In the genomic region with DNA sequence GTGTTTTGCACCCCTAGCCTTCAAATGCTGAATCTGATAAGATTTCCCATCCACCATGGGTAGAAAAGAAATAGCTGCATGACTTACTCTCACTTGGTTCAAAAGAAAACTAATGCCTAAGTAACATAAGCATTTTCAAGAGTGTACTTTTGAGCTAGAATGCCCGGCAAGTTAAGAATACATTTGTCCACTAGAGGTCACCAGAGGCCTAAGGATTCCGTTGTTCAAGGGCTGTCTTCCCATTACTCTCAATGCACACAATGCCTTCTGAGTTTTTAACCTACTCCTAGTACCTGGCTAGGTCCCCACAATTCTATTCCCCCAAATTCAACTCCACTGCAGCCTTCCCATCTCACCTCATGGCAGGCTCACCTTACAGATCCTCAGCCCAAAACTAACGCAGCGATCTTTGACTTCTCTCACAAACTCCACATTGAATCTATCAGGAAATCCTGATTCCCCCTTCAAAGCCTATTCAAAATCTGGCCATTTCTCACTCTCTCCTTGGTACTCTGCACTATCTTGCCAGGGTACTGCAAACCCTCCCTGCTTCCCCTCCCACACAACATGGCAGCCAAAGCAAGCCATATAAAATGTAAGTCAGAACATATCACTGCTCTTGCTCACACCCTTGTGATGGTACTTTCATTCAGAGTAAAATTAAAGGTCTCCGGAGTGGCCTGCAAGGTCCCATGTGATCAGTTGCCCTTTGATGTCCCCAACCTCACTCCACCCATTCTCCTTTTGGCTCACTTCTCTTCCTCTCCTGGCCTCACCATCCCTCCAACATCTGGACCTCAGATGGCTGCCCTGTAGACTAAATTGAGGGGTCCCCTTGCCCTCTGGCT, we compare ENCODE assay signal across 8 cellular contexts. TPM values are rescaled to one million over a fixed set of nuclear protein-coding genes. Genes with fewer than 3 reads are reported as not detected.
A peak's percentile ranks its signal among the peaks of the same experiment; 100 is the strongest.
DNase-seq lines count a peak whose midpoint lies in the region; ATAC-seq, FAIRE-seq and TF ChIP-seq lines count a peak whose summit lies in the region.

No MANE protein-coding gene starts in this region.

- H3K9me3 Mint-ChIP-seq in MCF 10A (ENCODE audit: unreplicated experiment) = no peaks in the 10 kb centered on the region

- FAIRE-seq in islet of Langerhans (lab: Jason Lieb, UNC) = peak; percentile 99

- no peak overlapping the region for H3K27ac Mint-ChIP-seq in MCF 10A (ENCODE audit: low read depth, unreplicated experiment)

- H3K4me1 Mint-ChIP-seq in MCF 10A (ENCODE audit: insufficient read depth, unreplicated experiment) = no peaks in the 10 kb centered on the region

- ATAC-seq in GM18519 (IDR thresholded peaks at IDR 0.05; ENCODE audit: low FRiP score, unreplicated experiment) (peak; percentile 84), HG02943 (IDR thresholded peaks at IDR 0.05; ENCODE audit: low read depth, unreplicated experiment) (peak; percentile 89)

- POLR2A ChIA-PET in MCF 10A (lab: Yijun Ruan, JAX) = interaction anchor here (0.7 to 2.1 kb wide), 7 partner anchors 12 to 801 kb away, joined by 3 to 12 read pairs (median 4); a partner anchor contains a TSS

- peak; percentile 73 for TF ChIP-seq CTCF in MCF 10A (IDR thresholded peaks at IDR 0.05; ENCODE audit: unreplicated experiment)

- CTCF ChIA-PET in MCF 10A (lab: Yijun Ruan, JAX) = interaction anchor here (0.6 to 5.1 kb wide), 38 partner anchors 10 to 1566 kb away, joined by 3 to 46 read pairs (median 4); a partner anchor contains a TSS

- peaks cover 46% of the 10 kb centered on the region for H3K36me3 Mint-ChIP-seq in MCF 10A (ENCODE audit: insufficient read depth, unreplicated experiment)

- BruUV-seq in MCF 10A (replicated peaks; lab: Mats Ljungman, UMichigan) = no TSS peak

- intact Hi-C loops in MCF 10A (cut with micrococcal nuclease) = loop anchor here (1.0 to 5.0 kb wide), 9 partner anchors 50 to 1032 kb away; a partner anchor contains a TSS

- H3K4me3 Mint-ChIP-seq in MCF 10A (ENCODE audit: unreplicated experiment) = no peak overlapping the region

- H3K27me3 Mint-ChIP-seq in MCF 10A (ENCODE audit: insufficient read depth, unreplicated experiment) = no peaks in the 10 kb centered on the region

- DNase-seq in AG08396 (ENCODE audit: low spot score) (peak; percentile 59), NCI-H1694 treated with DMSO at 0.1 percent for 48 hours (lab: John Stamatoyannopoulos, UW) (peak; percentile 82), SW480 (ENCODE audit: low spot score) (peak; percentile 50), MCF 10A (ENCODE audit: unreplicated experiment) (peak; percentile 81)
- peak; percentile 11 for DNase-seq in stimulated activated CD4-positive, alpha-beta T cell treated with anti-CD3 and anti-CD28 coated beads, Interleukin-4, amount 100 ng/mL, for 1 hour

RNA-seq across cellular contexts. Expression of a gene that starts 13.4 kb away (rescaled TPM):
- 47.1 and 48.6 TPM in 2 replicates for total RNA-seq in MCF 10A (2022)

RNA-seq across cellular contexts. Expression of a gene that starts 47.3 kb away (rescaled TPM):
- 40.4 and 45.4 TPM in 2 replicates for total RNA-seq in MCF 10A (2022)

Comparison
In these comparisons a context has a peak if more than half of its experiments do, and no peak if none do; other contexts are left out.
1. Peak in every context shown above with its lines: DNase-seq and ATAC-seq.
2. DNase-seq: peak in every context shown above with its lines; median percentile 82 in NCI-H1694 treated with DMSO at 0.1 percent for 48 hours; 81 in MCF 10A; 59 in AG08396; 50 in SW480; 11 in stimulated activated CD4-positive, alpha-beta T cell treated with anti-CD3 and anti-CD28 coated beads, Interleukin-4, amount 100 ng/mL, for 1 hour.